ENCODE assay signal across 26 cellular contexts in genomic region chr7:7481801-7482200, GRCh38.
"Had no signal": no experiment of that assay in that cellular context is flagged by ENCODE, and none has a peak within 500 bp of the region (broad histone marks: within the 10 kb centered on the region; RNA-seq: fewer than 3 reads in every experiment).

No MANE protein-coding gene starts in this region.

- H3K36me3 ChIP-seq: stomach, suprapubic skin, thoracic aorta, thyroid gland, tibial artery, transverse colon, upper lobe of left lung, upper lobe of right lung, uterus, vagina had no signal

- H3K27me3 ChIP-seq: stomach, suprapubic skin, testis, thyroid gland, tibial artery, tibial nerve, transverse colon, upper lobe of left lung, upper lobe of right lung, uterus, vagina had no signal

- H3K9me3 ChIP-seq: testis, thyroid gland, uterus, vagina had no signal

- H3K27ac ChIP-seq: stomach, suprapubic skin, testis, thoracic aorta, thyroid gland, tibial artery, tibial nerve, transverse colon, upper lobe of left lung, upper lobe of right lung, uterus, vagina had no signal

- DNase-seq: stimulated activated CD4-positive, alpha-beta T cell treated with anti-CD3 and anti-CD28 coated beads, Interleukin-2, amount 100 ng/mL, for 48 hours; stimulated activated CD4-positive, alpha-beta T cell treated with anti-CD3 and anti-CD28 coated beads, Interleukin-4, amount 100 ng/mL, for 1 hour; stimulated activated CD4-positive, alpha-beta T cell treated with anti-CD3 and anti-CD28 coated beads, Interleukin-4, amount 100 ng/mL, for 24 hours; stimulated activated CD4-positive, alpha-beta T cell treated with anti-CD3 and anti-CD28 coated beads, Interleukin-4, amount 100 ng/mL, for 4 hours; stimulated activated CD8-positive, alpha-beta memory T cell treated with anti-CD3 and anti-CD28 coated beads, Interleukin-4, amount 100 ng/mL, for 48 hours; stimulated activated naive B cell treated with anti-CD40 and anti-IgM and Interleukin-4, amounts not matched to agents 10 μg/mL and 1 μg/mL and 100 μg/mL, for 72 hours; stimulated activated naive CD4-positive, alpha-beta T cell; stimulated activated naive CD4-positive, alpha-beta T cell treated with Interleukin-2 at 50 U/mL for 16 hours; stimulated activated naive CD8-positive, alpha-beta T cell treated with anti-CD3 and anti-CD28 coated beads, Interleukin-15, amount 100 ng/mL, for 72 hours; stimulated activated naive CD8-positive, alpha-beta T cell treated with anti-CD3 and anti-CD28 coated beads, Interleukin-15, Interleukin-2, amounts not matched to agents 100 U/mL and 50 U/mL, for 24 hours; stomach; substantia nigra; testis; thyroid gland; tibial artery; transverse colon; trophoblast cell; upper lobe of left lung; upper lobe of right lung; uterus had no signal

- H3K4me3 ChIP-seq: stomach, suprapubic skin, testis, thoracic aorta, thyroid gland, tibial artery, tibial nerve, transverse colon, upper lobe of left lung, upper lobe of right lung, uterus, vagina had no signal

- H3K4me1 ChIP-seq: stomach, suprapubic skin, testis, thyroid gland, tibial artery, transverse colon, upper lobe of left lung, upper lobe of right lung, uterus, vagina had no signal

- ATAC-seq: stimulated activated effector memory CD8-positive, alpha-beta T cell treated with anti-CD3 and anti-CD28 coated beads, Interleukin-12 subunit alpha, Interleukin-12 subunit beta, amount 100 ng/mL, for 72 hours; stimulated activated memory B cell treated with anti-CD40 and anti-IgM and Interleukin-4, amounts not matched to agents 10 μg/mL and 1 μg/mL and 100 μg/mL, for 72 hours; stimulated activated naive B cell treated with anti-CD40 and anti-IgM and Interleukin-4, amounts not matched to agents 10 μg/mL and 1 μg/mL and 100 μg/mL, for 72 hours; stimulated activated naive CD8-positive, alpha-beta T cell treated with anti-CD3 and anti-CD28 coated beads, Interleukin-15, amount 100 ng/mL, for 72 hours; stimulated activated naive CD8-positive, alpha-beta T cell treated with anti-CD3 and anti-CD28 coated beads, Interleukin-15, Interleukin-2, amounts not matched to agents 100 U/mL and 50 U/mL, for 24 hours; upper lobe of right lung had no signal
